8 cellular contexts compared by ENCODE assay signal in the genomic region with DNA sequence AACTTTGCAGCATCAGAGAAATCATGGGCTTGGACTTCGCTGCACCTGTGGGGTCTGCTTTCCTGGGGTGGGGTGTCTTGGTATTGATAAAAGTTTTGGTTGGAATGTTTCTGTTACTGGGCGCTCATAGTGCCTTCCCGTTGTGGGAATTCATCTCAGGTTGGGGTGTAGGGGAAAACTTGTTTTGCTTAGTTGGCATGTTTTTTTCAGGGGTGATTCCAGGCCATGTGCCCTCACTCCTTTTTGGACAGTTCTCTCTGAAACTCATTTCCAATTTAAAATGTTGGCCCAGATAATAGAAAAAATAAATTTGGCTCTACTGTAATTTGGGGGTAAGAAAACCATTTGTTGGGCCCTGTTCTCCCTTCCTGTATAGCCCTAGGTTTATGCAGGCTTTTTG. TPM values are rescaled to one million over a fixed set of nuclear protein-coding genes. Genes with fewer than 3 reads are reported as not detected.
A peak's percentile ranks its signal among the peaks of the same experiment; 100 is the strongest.
DNase-seq lines count a peak whose midpoint lies in the region; ATAC-seq and TF ChIP-seq lines count a peak whose summit lies in the region.

No MANE protein-coding gene starts in this region.

- H3K36me3 ChIP-seq in BE2C (no peaks in the 10 kb centered on the region), KMS-11 (ENCODE audit: insufficient read depth) (no peaks in the 10 kb centered on the region), duodenal mucosa (ENCODE audit: control insufficient read depth in 1 of 2, insufficient read depth in 2 of 2, low read length in 2 of 2) (no peaks in the 10 kb centered on the region)

- no peaks in the 10 kb centered on the region for H3K36me3 Mint-ChIP-seq in natural killer cell treated with Interleukin-12 subunit alpha and Interleukin-12 subunit beta and Interleukin-15 and Interleukin-18, amount 100 ng/mL, for 72 hours

- no peak overlapping the region for H3K27ac Mint-ChIP-seq in natural killer cell treated with Interleukin-12 subunit alpha and Interleukin-12 subunit beta and Interleukin-15 and Interleukin-18, amount 100 ng/mL, for 72 hours

- H3K9ac ChIP-seq in KMS-11 (peak overlapping the region; percentile 57; the same call in 1 of the 2 replicates), duodenal mucosa (ENCODE audit: low read depth in 1 of 2, low read length in 2 of 2) (no peak overlapping the region)

- H3K9me3 Mint-ChIP-seq in natural killer cell treated with Interleukin-12 subunit alpha and Interleukin-12 subunit beta and Interleukin-15 and Interleukin-18, amount 100 ng/mL, for 72 hours: no peaks in the 10 kb centered on the region

- ATAC-seq in natural killer cell treated with Interleukin-12 subunit alpha and Interleukin-12 subunit beta and Interleukin-15 and Interleukin-18, amount 100 ng/mL, for 72 hours: no peak
- ATAC-seq in GM21515 (IDR thresholded peaks at IDR 0.05; ENCODE audit: unreplicated experiment): no peak

- peaks cover 11 to 19% of the 10 kb centered on the region in 2 donors for H3K27me3 Mint-ChIP-seq in natural killer cell treated with Interleukin-12 subunit alpha and Interleukin-12 subunit beta and Interleukin-15 and Interleukin-18, amount 100 ng/mL, for 72 hours

- H3K27ac ChIP-seq in KMS-11 (no peak overlapping the region; the same call in 1 of the 2 replicates), duodenal mucosa (ENCODE audit: low read depth, low read length) (no peak overlapping the region)

- no peaks in the 10 kb centered on the region for H4K20me1 ChIP-seq in KMS-11 (ENCODE audit: insufficient read depth)

- peak overlapping the region; percentile 78 for H3K4me3 Mint-ChIP-seq in natural killer cell treated with Interleukin-12 subunit alpha and Interleukin-12 subunit beta and Interleukin-15 and Interleukin-18, amount 100 ng/mL, for 72 hours

- DNase-seq in BE2C: no peak
- no peak for DNase-seq in natural killer cell treated with Interleukin-12 subunit alpha and Interleukin-12 subunit beta and Interleukin-15 and Interleukin-18, amount 100 ng/mL, for 72 hours (ENCODE audit: low spot score)
- DNase-seq in activated effector memory CD4-positive, alpha-beta T cell treated with Interleukin-2 at 50 U/mL for 16 hours: no peak
- no peak for DNase-seq in NCI-H1417 treated with DMSO at 0.1 percent for 48 hours (lab: John Stamatoyannopoulos, UW)
- DNase-seq in C1 segment of cervical spinal cord (lab: John Stamatoyannopoulos, UW): no peak

- H3K4me2 ChIP-seq in KMS-11: peak overlapping the region; percentile 79

- H3K79me2 ChIP-seq in KMS-11 (ENCODE audit: insufficient read depth, low read depth): no peaks in the 10 kb centered on the region

- H3K4me3 ChIP-seq in BE2C (ENCODE audit: low read depth, low read length) (peak overlapping the region; percentile 76; the same call in 1 of the 2 replicates), KMS-11 (IDR thresholded peaks at IDR 0.05; ENCODE audit: insufficient read depth, low read depth, low read length) (peak overlapping the region; percentile 85), duodenal mucosa (ENCODE audit: low read depth in 1 of 2, low read length in 2 of 2) (peak overlapping the region; percentile 67 to 80)

- H3K27me3 ChIP-seq in BE2C: peaks cover 16% of the 10 kb centered on the region
- no peaks in the 10 kb centered on the region for H3K27me3 ChIP-seq in KMS-11 (ENCODE audit: insufficient read depth, low read depth)
- H3K27me3 ChIP-seq in duodenal mucosa (ENCODE audit: control insufficient read depth in 1 of 2, insufficient read depth in 2 of 2, low read length in 2 of 2): no peaks in the 10 kb centered on the region

- H3K4me1 ChIP-seq in BE2C (no peaks in the 10 kb centered on the region; the same call in 1 of the 2 replicates), KMS-11 (ENCODE audit: low read depth, poor library complexity, severe bottlenecking) (peaks cover 29% of the 10 kb centered on the region), duodenal mucosa (ENCODE audit: control insufficient read depth in 1 of 2, insufficient read depth in 2 of 2, low read length in 2 of 2) (peaks cover 0 to 5% of the 10 kb centered on the region in 2 donors)

- peaks cover 4 to 8% of the 10 kb centered on the region in 2 donors for H3K4me1 Mint-ChIP-seq in natural killer cell treated with Interleukin-12 subunit alpha and Interleukin-12 subunit beta and Interleukin-15 and Interleukin-18, amount 100 ng/mL, for 72 hours (ENCODE audit: low read depth in 2 of 2)

- TF ChIP-seq CTCF in BE2C (IDR thresholded peaks at IDR 0.05; ENCODE audit: low read depth, low read length) (no peak), KMS-11 (conservative IDR thresholded peaks at IDR 0.05; ENCODE audit: low read depth, low read length) (no peak)

- H2AFZ ChIP-seq in KMS-11 (ENCODE audit: low read depth): peak overlapping the region; percentile 89; the same call in 1 of the 2 replicates

- H3K9me3 ChIP-seq in BE2C: no peaks in the 10 kb centered on the region; the same call in 1 of the 2 replicates
- H3K9me3 ChIP-seq in duodenal mucosa (ENCODE audit: control insufficient read depth in 1 of 2, low read length in 2 of 2): no peaks in the 10 kb centered on the region

RNA-seq across cellular contexts. Expression of a gene that starts 1.5 kb away (rescaled TPM):
- 0.65 TPM for polyA plus RNA-seq in BE2C (2012; ENCODE audit: insufficient read depth, insufficient read length, low read depth)
- total RNA-seq in natural killer cell treated with Interleukin-12 subunit alpha and Interleukin-12 subunit beta and Interleukin-15 and Interleukin-18, amount 100 ng/mL, for 72 hours: under 1 TPM; 0.39 to 0.76 TPM
